ENCODE assay signal across 19 cellular contexts in the genomic region with DNA sequence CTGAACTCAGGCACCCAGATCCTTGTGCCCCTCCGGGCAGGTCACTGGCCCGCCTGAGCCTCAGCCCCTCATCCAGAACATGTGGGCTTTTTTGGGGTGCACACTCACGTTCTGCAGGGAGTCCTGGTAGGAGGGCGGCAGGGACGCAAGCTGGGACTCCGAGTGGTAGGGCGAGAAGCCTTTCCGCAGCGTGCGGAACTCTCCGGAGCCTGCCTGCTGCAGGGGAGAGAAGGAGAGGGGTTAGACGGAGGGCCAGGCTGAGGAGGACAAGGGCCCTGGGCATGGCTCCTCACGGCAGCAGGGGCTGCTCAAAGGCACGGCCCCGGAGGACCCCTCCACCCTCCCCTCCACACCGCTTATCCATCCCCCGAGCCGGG. TPM values are rescaled to one million over a fixed set of nuclear protein-coding genes. Genes with fewer than 3 reads are reported as not detected.
DNase-seq lines count a peak whose midpoint lies in the region; ATAC-seq, FAIRE-seq and TF ChIP-seq lines count a peak whose summit lies in the region.
"Had no signal": no experiment of that assay in that cellular context is flagged by ENCODE, and none has a peak within 500 bp of the region (broad histone marks: within the 10 kb centered on the region; RNA-seq: fewer than 3 reads in every experiment).

No MANE protein-coding gene starts in this region.

- no peaks in the 10 kb centered on the region; the same call in 1 of the 2 replicates for H3K36me3 ChIP-seq in IMR-90 (ENCODE audit: control insufficient read depth, insufficient read depth, low read length)
- H3K36me3 ChIP-seq in gastroesophageal sphincter = peaks cover 0 to 6% of the 10 kb centered on the region in 2 donors
- no peaks in the 10 kb centered on the region for H3K36me3 ChIP-seq in neural progenitor cell

- H3K4me3 ChIP-seq in A549 = no peak overlapping the region
- H3K4me3 ChIP-seq in IMR-90 (ENCODE audit: insufficient read depth, low read depth, low read length) = no peak overlapping the region
- H3K4me3 ChIP-seq in gastroesophageal sphincter = no peak overlapping the region
- no peak overlapping the region for H3K4me3 ChIP-seq in neural progenitor cell
- H3K4me3 ChIP-seq: dorsolateral prefrontal cortex, mucosa of descending colon, SJSA1 had no signal

- H3K9me3 ChIP-seq in A549 = no peaks in the 10 kb centered on the region
- H3K9me3 ChIP-seq in IMR-90 (ENCODE audit: control insufficient read depth, insufficient read depth, low read length) = no peaks in the 10 kb centered on the region
- no peaks in the 10 kb centered on the region for H3K9me3 ChIP-seq in gastroesophageal sphincter
- no peaks in the 10 kb centered on the region for H3K9me3 ChIP-seq in neural progenitor cell (ENCODE audit: low read depth)
- H3K9me3 ChIP-seq: mucosa of descending colon, SJSA1 had no signal

- H2BK20ac ChIP-seq in IMR-90 (ENCODE audit: low read depth, low read length) = no peak overlapping the region

- no peak overlapping the region for H3K56ac ChIP-seq in IMR-90 (ENCODE audit: extremely low read depth, insufficient read depth, low read length)

- no peak overlapping the region for H3K14ac ChIP-seq in IMR-90 (replicated peaks; ENCODE audit: low read depth, low read length)

- in situ Hi-C loops in IMR-90 (cut with MboI; ENCODE audit: low sequenced_read_pairs) = loop anchor here (5.0 to 10.0 kb wide), 2 partner anchors 100 to 383 kb away; no protein-coding TSS in a partner anchor

- peaks cover 38% of the 10 kb centered on the region for H3F3A ChIP-seq in neural progenitor cell (ENCODE audit: low read depth)

- no peak for ATAC-seq in A549
- no peak; the same call in 1 of the 2 replicates for ATAC-seq in IMR-90 (ENCODE audit: low read depth)
- ATAC-seq in gastroesophageal sphincter = no peak
- ATAC-seq in left colon = no peak
- no peak for ATAC-seq in GM21717 (IDR thresholded peaks at IDR 0.05; ENCODE audit: unreplicated experiment)
- ATAC-seq in GM21367 (IDR thresholded peaks at IDR 0.05; ENCODE audit: unreplicated experiment) = no peak
- ATAC-seq: esophagus mucosa, mucosa of descending colon, T-helper 17 cell had no signal

- no peak overlapping the region for H3K18ac ChIP-seq in IMR-90 (ENCODE audit: low read depth, low read length)

- H2BK120ac ChIP-seq in IMR-90 (ENCODE audit: low read depth, low read length) = peak overlapping the region; percentile 19; the same call in 1 of the 2 replicates

- TF ChIP-seq CTCF in A549 (IDR thresholded peaks at IDR 0.05) = no peak
- TF ChIP-seq CTCF in IMR-90 (conservative IDR thresholded peaks at IDR 0.05; ENCODE audit: low read depth, low read length) = no peak
- TF ChIP-seq CTCF in gastroesophageal sphincter (IDR thresholded peaks at IDR 0.05) = no peak
- TF ChIP-seq CTCF in neural progenitor cell (IDR thresholded peaks at IDR 0.05) = no peak

- H3K4me2 ChIP-seq in A549 = peak overlapping the region; percentile 84
- H3K4me2 ChIP-seq in IMR-90 (ENCODE audit: low read depth, low read length) = no peak overlapping the region; the same call in 1 of the 2 replicates
- peak overlapping the region; percentile 74 for H3K4me2 ChIP-seq in neural progenitor cell

- H3K9me3 Mint-ChIP-seq in neural progenitor cell = no peaks in the 10 kb centered on the region
- H3K9me3 Mint-ChIP-seq: activated CD4-positive, alpha-beta memory T cell treated with anti-CD3 and anti-CD28 coated beads for 36 hours had no signal

- H4K5ac ChIP-seq in IMR-90 (ENCODE audit: low read depth, low read length) = no peak overlapping the region

- no peak for TF ChIP-seq POLR2A in A549 (IDR thresholded peaks at IDR 0.05; ENCODE audit: low read length)
- TF ChIP-seq POLR2A in IMR-90 (IDR thresholded peaks at IDR 0.05; ENCODE audit: low read depth, low read length) = no peak
- no peak for TF ChIP-seq POLR2A in gastroesophageal sphincter (IDR thresholded peaks at IDR 0.05)

- peaks cover 2% of the 10 kb centered on the region for H3K27me3 Mint-ChIP-seq in neural progenitor cell (ENCODE audit: insufficient read depth, low read depth)
- H3K27me3 Mint-ChIP-seq: activated CD4-positive, alpha-beta memory T cell treated with anti-CD3 and anti-CD28 coated beads for 36 hours; T-helper 17 cell had no signal

- H3K4me1 Mint-ChIP-seq in neural progenitor cell = peaks cover 48% of the 10 kb centered on the region

- peak overlapping the region; percentile 12 for H2AFZ ChIP-seq in IMR-90 (replicated peaks; ENCODE audit: low read length, poor library complexity)
- no peak overlapping the region for H2AFZ ChIP-seq in neural progenitor cell (replicated peaks)

- no peaks in the 10 kb centered on the region for H3K27me3 ChIP-seq in IMR-90 (ENCODE audit: control insufficient read depth, insufficient read depth, low read length)
- H3K27me3 ChIP-seq in gastroesophageal sphincter = no peaks in the 10 kb centered on the region
- no peaks in the 10 kb centered on the region for H3K27me3 ChIP-seq in neural progenitor cell
- H3K27me3 ChIP-seq: dorsolateral prefrontal cortex, SJSA1 had no signal

- dilution Hi-C loops in IMR-90 (cut with HindIII; ENCODE audit: low sequenced_read_pairs, unreplicated experiment) = no loop called here

- no peak for DNase-seq in A549 (ENCODE audit: low read depth in 1 of 2, low spot score in 1 of 2)
- no peak for DNase-seq in IMR-90
- no peak for DNase-seq in neural progenitor cell (ENCODE audit: low spot score)
- DNase-seq in left colon = no peak
- no peak for DNase-seq in epidermal melanocyte (ENCODE audit: insufficient read length, low spot score)
- DNase-seq: activated CD4-positive, alpha-beta memory T cell treated with anti-CD3 and anti-CD28 coated beads for 36 hours; activated naive CD4-positive, alpha-beta T cell treated with Interleukin-2 at 50 U/mL for 16 hours; activated T-cell treated with anti-CD3 and anti-CD28 coated beads for 4 hours; C1 segment of cervical spinal cord; NCI-H146; NCI-H748 treated with DMSO at 0.1 percent for 48 hours; T-helper 17 cell had no signal

- no peak for TF ChIP-seq EP300 in A549 (IDR thresholded peaks at IDR 0.05)
- no peak for TF ChIP-seq EP300 in gastroesophageal sphincter (IDR thresholded peaks at IDR 0.05)

- CTCF ChIA-PET in A549 (lab: Yijun Ruan, JAX) = interaction anchor here (0.8 to 8.7 kb wide), 9 partner anchors 9 to 364 kb away, joined by 3 to 105 read pairs (median 4); no protein-coding TSS in a partner anchor
- CTCF ChIA-PET in IMR-90 (lab: Yijun Ruan, JAX) = interaction anchor here (0.6 to 0.9 kb wide), 3 partner anchors 10 to 106 kb away, joined by 3 to 4 read pairs (median 3); no protein-coding TSS in a partner anchor

- H3K27ac Mint-ChIP-seq in neural progenitor cell = peak overlapping the region; percentile 94
- H3K27ac Mint-ChIP-seq: activated CD4-positive, alpha-beta memory T cell treated with anti-CD3 and anti-CD28 coated beads for 36 hours; T-helper 17 cell had no signal

- no peak overlapping the region for H3K9ac ChIP-seq in IMR-90 (ENCODE audit: low read depth, low read length)
- no peak overlapping the region for H3K9ac ChIP-seq in neural progenitor cell

- H4K8ac ChIP-seq in IMR-90 (ENCODE audit: low read depth in 2 of 2, low read length in 2 of 2) = peak overlapping the region in 1 of 2 experiments; percentile 44; a peak in 1 of 4 replicates

- H4K91ac ChIP-seq in IMR-90 (ENCODE audit: insufficient read depth, low read depth, low read length) = no peak overlapping the region

- FAIRE-seq in A549 (lab: Jason Lieb, UNC) = no peak

- peak overlapping the region; percentile 69 for H3K4me3 Mint-ChIP-seq in neural progenitor cell
- H3K4me3 Mint-ChIP-seq: activated CD4-positive, alpha-beta memory T cell treated with anti-CD3 and anti-CD28 coated beads for 36 hours; T-helper 17 cell had no signal

- peaks cover 49% of the 10 kb centered on the region for H3K4me1 ChIP-seq in A549
- H3K4me1 ChIP-seq in IMR-90 (ENCODE audit: control insufficient read depth, insufficient read depth, low read length) = peaks cover 32% of the 10 kb centered on the region
- peaks cover 3 to 77% (median 44%) of the 10 kb centered on the region in 3 donors for H3K4me1 ChIP-seq in gastroesophageal sphincter
- peaks cover 48% of the 10 kb centered on the region for H3K4me1 ChIP-seq in neural progenitor cell

- intact Hi-C loops in IMR-90 (cut with micrococcal nuclease) (loop anchor here (1.0 to 5.0 kb wide), 2 partner anchors 82 to 160 kb away; partner anchors contain the start of genes CCDC85C and CYP46A1), left colon (cut with DNase I, micrococcal nuclease) (no loop called here)

- H2AK9ac ChIP-seq in IMR-90 (replicated peaks; ENCODE audit: low read depth, low read length, poor library complexity) = peak overlapping the region; percentile 17

- H3K79me2 ChIP-seq in neural progenitor cell (ENCODE audit: low read depth) = peaks cover 57% of the 10 kb centered on the region

- H4K20me1 ChIP-seq in IMR-90 (ENCODE audit: insufficient read depth, low read length) = peaks cover 37% of the 10 kb centered on the region
- H4K20me1 ChIP-seq in neural progenitor cell (ENCODE audit: low read depth) = peaks cover 37% of the 10 kb centered on the region

- no peaks in the 10 kb centered on the region for H3K36me3 Mint-ChIP-seq in neural progenitor cell
- H3K36me3 Mint-ChIP-seq: activated CD4-positive, alpha-beta memory T cell treated with anti-CD3 and anti-CD28 coated beads for 36 hours had no signal

- BruUV-seq in IMR-90 (replicated peaks; lab: Mats Ljungman, UMichigan) = no TSS peak

- H3K23ac ChIP-seq in IMR-90 (ENCODE audit: low read depth, low read length) = no peak overlapping the region

- H2AK5ac ChIP-seq in IMR-90 (ENCODE audit: low read depth, low read length) = peak overlapping the region; percentile 75

- peaks cover 21 to 79% of the 10 kb centered on the region in 2 experiments for H3K79me1 ChIP-seq in IMR-90 (ENCODE audit: low read depth in 1 of 2, low read length in 2 of 2)

- H2BK5ac ChIP-seq in IMR-90 (ENCODE audit: low read depth, low read length, poor library complexity, severe bottlenecking) = no peak overlapping the region

- WGBS in A549 (ENCODE audit: missing lambda C conversion rate) = 88% methylated on average over 18 of the region's 18 CpGs
- 58% methylated on average over 3 of the region's 18 CpGs; no CpG with 5 or more reads in 1 of the 2 experiments for WGBS in IMR-90 (ENCODE audit: extremely low coverage in 2 of 2, insufficient read length in 1 of 2), 2 experiments
- no CpG with 5 or more reads among the region's 18 CpGs for WGBS in gastroesophageal sphincter (ENCODE audit: low coverage in 1 of 2), 2 donors

- H3K9me1 ChIP-seq in IMR-90 (ENCODE audit: insufficient read depth, low read length) = peaks cover 10% of the 10 kb centered on the region

- peak overlapping the region; percentile 39 for H3K4ac ChIP-seq in IMR-90 (ENCODE audit: low read depth, low read length)

- peak overlapping the region; percentile 17; the same call in 1 of the 3 replicates for H2BK15ac ChIP-seq in IMR-90 (ENCODE audit: low read depth, low read length)

- POLR2A ChIA-PET in A549 (lab: Yijun Ruan, JAX) (no interaction called here), IMR-90 (lab: Charles Lee; ENCODE audit: unreplicated experiment) (no interaction called here)

- peak overlapping the region; percentile 77 to 90 for H3K27ac ChIP-seq in A549
- H3K27ac ChIP-seq in IMR-90 (ENCODE audit: insufficient read depth, low read length) = peak overlapping the region; percentile 12
- H3K27ac ChIP-seq in gastroesophageal sphincter = peak overlapping the region in 3 of 4 donors; percentile 76 to 86 (median 79)
- peak overlapping the region; percentile 95 for H3K27ac ChIP-seq in neural progenitor cell

- TF ChIP-seq RAD21 in A549 (conservative IDR thresholded peaks at IDR 0.05 in 1 of 2, IDR thresholded peaks at IDR 0.05 in 1 of 2) (no peak), IMR-90 (IDR thresholded peaks at IDR 0.05; ENCODE audit: low read length) (no peak)

RNA-seq across cellular contexts. Expression of gene CCNK, which starts 40.8 kb away (rescaled TPM):
- 22.7 and 38.9 TPM in 2 replicates for polyA plus RNA-seq in A549 (2011; rRNA removed)
- 14.7 and 16.4 TPM in 2 replicates for polyA plus RNA-seq in A549 (2012; cell fraction: cytosol; rRNA removed)
- polyA plus RNA-seq in A549 (2012; cell fraction: nucleus; rRNA removed) = 12.0 and 19.6 TPM in 2 replicates
- 46.6 to 50.8 TPM (median 50.6 TPM) in 3 replicates for polyA plus RNA-seq in A549 (2017; fragmentation: RNase III; extraction: RNeasy Plus Mini Kit Qiagen cat#74134 plus additional on column Dnase treatment)
- polyA minus RNA-seq in A549 (2011; rRNA and poly(A)+ RNA removed) = 32.7 and 36.2 TPM in 2 replicates
- total RNA-seq in IMR-90 (2012; rRNA removed) = 18.8 and 33.1 TPM in 2 replicates
- 25.0 and 38.3 TPM in 2 replicates for polyA plus RNA-seq in IMR-90 (2012; rRNA removed)
- 9.1 and 12.6 TPM in 2 replicates for polyA plus RNA-seq in IMR-90 (2012; cell fraction: cytosol; rRNA removed)
- 14.4 and 41.8 TPM in 2 replicates for polyA plus RNA-seq in IMR-90 (2012; cell fraction: nucleus; rRNA removed; ENCODE audit: low replicate concordance)
- 10 to 100 TPM; 17.1 to 26.8 (median 20.7) TPM for total RNA-seq in gastroesophageal sphincter
- 18.1 and 19.0 TPM in 2 replicates for total RNA-seq in neural progenitor cell (ENCODE audit: low replicate concordance)
- total RNA-seq in left colon = 10 to 100 TPM; 53.2 to 58.5 TPM

RNA-seq across cellular contexts. Expression of gene SETD3, which starts 41.4 kb away (rescaled TPM):
- polyA plus RNA-seq in A549 (2011; rRNA removed) (53.9 and 59.7 TPM in 2 replicates), A549 (2017; fragmentation: RNase III; extraction: RNeasy Plus Mini Kit Qiagen cat#74134 plus additional on column Dnase treatment) (41.2 to 44.7 TPM (median 43.1 TPM) in 3 replicates), IMR-90 (2012; rRNA removed) (15.9 and 18.8 TPM in 2 replicates)
- polyA plus RNA-seq in A549 (2012; cell fraction: cytosol; rRNA removed) = 19.3 and 25.5 TPM in 2 replicates
- 8.5 and 11.1 TPM in 2 replicates for polyA plus RNA-seq in A549 (2012; cell fraction: nucleus; rRNA removed)
- 47.2 and 53.5 TPM in 2 replicates for polyA minus RNA-seq in A549 (2011; rRNA and poly(A)+ RNA removed)
- total RNA-seq in IMR-90 (2012; rRNA removed) (31.9 and 35.0 TPM in 2 replicates), gastroesophageal sphincter (100 to 1,000 TPM; 127 to 184 (median 162) TPM), neural progenitor cell (ENCODE audit: low replicate concordance) (54.7 and 68.0 TPM in 2 replicates), left colon (10 to 100 TPM; 61.5 to 66.8 TPM)
- 5.3 and 7.6 TPM in 2 replicates for polyA plus RNA-seq in IMR-90 (2012; cell fraction: cytosol; rRNA removed)
- 1.7 and 11.2 TPM in 2 replicates for polyA plus RNA-seq in IMR-90 (2012; cell fraction: nucleus; rRNA removed; ENCODE audit: low replicate concordance)

Comparison
In these comparisons a context has a peak if more than half of its experiments do, and no peak if none do; other contexts are left out.
1. H3K27ac ChIP-seq: peak in every context shown above with its lines; median percentile 95 in neural progenitor cell; 84 in A549; 79 in gastroesophageal sphincter; 12 in IMR-90.